In genomic region chr19:51595190-51595589, GRCh38 we compare ENCODE assay signal across 10 cellular contexts. TPM values are rescaled to one million over a fixed set of nuclear protein-coding genes. Genes with fewer than 3 reads are reported as not detected.
DNase-seq lines count a peak whose midpoint lies in the region; ATAC-seq and TF ChIP-seq lines count a peak whose summit lies in the region.
"Had no signal": no experiment of that assay in that cellular context is flagged by ENCODE, and none has a peak within 500 bp of the region (broad histone marks: within the 10 kb centered on the region; RNA-seq: fewer than 3 reads in every experiment).

No MANE protein-coding gene starts in this region.

- H2BK120ac ChIP-seq in IMR-90 (ENCODE audit: low read depth, low read length): no peak overlapping the region

- H3K56ac ChIP-seq in IMR-90 (ENCODE audit: extremely low read depth, insufficient read depth, low read length): no peak overlapping the region

- peak overlapping the region in 2 of 11 experiments; percentile 6 to 54; a peak in 1 of 22 replicates for H3K27ac ChIP-seq in BLaER1 treated with 17β-estradiol and CSF1 and Interleukin-3, amounts not matched to agents 10 nM and 100 nM
- H3K27ac ChIP-seq in IMR-90 (ENCODE audit: insufficient read depth, low read length): no peak overlapping the region
- no peak overlapping the region for H3K27ac ChIP-seq in breast epithelium
- H3K27ac ChIP-seq in naive thymus-derived CD4-positive, alpha-beta T cell (ENCODE audit: low read depth, low read length): no peak overlapping the region
- H3K27ac ChIP-seq: epithelial cell of prostate had no signal

- intact Hi-C loops in IMR-90 (cut with micrococcal nuclease): no loop called here
- intact Hi-C loops in breast epithelium (cut with DNase I; ENCODE audit: low total_unique reads): no loop called here
- intact Hi-C loops in naive thymus-derived CD4-positive, alpha-beta T cell (cut with micrococcal nuclease): loop anchor here in 1 of 2 donors (2.0 kb wide), 3 partner anchors 310 to 1264 kb away; partner anchors contain the start of genes JOSD2 and ZNF649

- peak overlapping the region in 10 of 11 experiments; percentile 93 to 100 (median 98); a peak in 18 of 22 replicates for H3K4me2 ChIP-seq in BLaER1 treated with 17β-estradiol and CSF1 and Interleukin-3, amounts not matched to agents 10 nM and 100 nM
- no peak overlapping the region for H3K4me2 ChIP-seq in IMR-90 (ENCODE audit: low read depth, low read length)

- no peak for TF ChIP-seq CTCF in IMR-90 (conservative IDR thresholded peaks at IDR 0.05; ENCODE audit: low read depth, low read length)
- TF ChIP-seq CTCF in breast epithelium (IDR thresholded peaks at IDR 0.05): no peak

- H3K4me3 ChIP-seq in BLaER1 treated with 17β-estradiol and CSF1 and Interleukin-3, amounts not matched to agents 10 nM and 100 nM: peak overlapping the region in 1 of 10 experiments; percentile 58; a peak in 3 of 20 replicates
- H3K4me3 ChIP-seq in IMR-90 (ENCODE audit: insufficient read depth, low read depth, low read length) (no peak overlapping the region), breast epithelium (peak overlapping the region in 2 of 3 donors; percentile 69 to 70)
- peak overlapping the region; percentile 88 for H3K4me3 ChIP-seq in naive thymus-derived CD4-positive, alpha-beta T cell (ENCODE audit: low read length)
- H3K4me3 ChIP-seq: mucosa of descending colon had no signal

- H2AFZ ChIP-seq in IMR-90 (replicated peaks; ENCODE audit: low read length, poor library complexity): peak overlapping the region; percentile 99

- no peak overlapping the region for H2AK5ac ChIP-seq in IMR-90 (ENCODE audit: low read depth, low read length)

- WGBS in IMR-90 (ENCODE audit: extremely low coverage in 2 of 2, insufficient read length in 1 of 2), 2 experiments: 70% methylated on average over 5 of the region's 5 CpGs; no CpG with 5 or more reads in 1 of the 2 experiments

- H3K9me3 Mint-ChIP-seq in naive thymus-derived CD4-positive, alpha-beta T cell: peaks cover 3 to 26% (median 7%) of the 10 kb centered on the region in 11 donors

- H4K91ac ChIP-seq in IMR-90 (ENCODE audit: insufficient read depth, low read depth, low read length): no peak overlapping the region

- H3K36me3 Mint-ChIP-seq in naive thymus-derived CD4-positive, alpha-beta T cell: peaks cover 10 to 37% (median 17%) of the 10 kb centered on the region in 5 donors

- H3K9me1 ChIP-seq in IMR-90 (ENCODE audit: insufficient read depth, low read length): peaks cover 6% of the 10 kb centered on the region

- no peak overlapping the region for H4K5ac ChIP-seq in IMR-90 (ENCODE audit: low read depth, low read length)

- H3K27me3 ChIP-seq in BLaER1 treated with 17β-estradiol and CSF1 and Interleukin-3, amounts not matched to agents 10 nM and 100 nM: no peaks in the 10 kb centered on the region
- H3K27me3 ChIP-seq in IMR-90 (ENCODE audit: control insufficient read depth, insufficient read depth, low read length) (no peaks in the 10 kb centered on the region; the same call in 1 of the 2 replicates), breast epithelium (no peaks in the 10 kb centered on the region)
- no peaks in the 10 kb centered on the region for H3K27me3 ChIP-seq in naive thymus-derived CD4-positive, alpha-beta T cell (ENCODE audit: control insufficient read depth in 2 of 2, insufficient read depth in 2 of 2, low read length in 2 of 2)

- peak overlapping the region; percentile 88 to 99 (median 96) for H3K4me3 Mint-ChIP-seq in naive thymus-derived CD4-positive, alpha-beta T cell

- H3K18ac ChIP-seq in IMR-90 (ENCODE audit: low read depth, low read length): no peak overlapping the region

- H3K4me1 ChIP-seq in BLaER1 treated with 17β-estradiol and CSF1 and Interleukin-3, amounts not matched to agents 10 nM and 100 nM: peaks cover 13 to 30% (median 23%) of the 10 kb centered on the region in 10 experiments
- H3K4me1 ChIP-seq in IMR-90 (ENCODE audit: control insufficient read depth, insufficient read depth, low read length) (peaks cover 3% of the 10 kb centered on the region; the same call in 1 of the 2 replicates), breast epithelium (peaks cover 0 to 10% of the 10 kb centered on the region in 2 donors)
- peaks cover 6 to 17% of the 10 kb centered on the region in 2 donors for H3K4me1 ChIP-seq in naive thymus-derived CD4-positive, alpha-beta T cell (ENCODE audit: control insufficient read depth in 2 of 2, insufficient read depth in 2 of 2, low read length in 2 of 2)

- 0 out of 4 replicates have a peak, but pooled peaks cover 0 to 4% of the 10 kb centered on the region in 2 experiments for H3K79me1 ChIP-seq in IMR-90 (ENCODE audit: low read depth in 1 of 2, low read length in 2 of 2)

- H3K23ac ChIP-seq in IMR-90 (ENCODE audit: low read depth, low read length): 0 out of 2 replicates have a peak overlapping the region, but pooled peaks have one; percentile 12

- dilution Hi-C loops in IMR-90 (cut with HindIII; ENCODE audit: low sequenced_read_pairs, unreplicated experiment): no loop called here

- TF ChIP-seq POLR2A in IMR-90 (IDR thresholded peaks at IDR 0.05; ENCODE audit: low read depth, low read length) (no peak), breast epithelium (IDR thresholded peaks at IDR 0.05) (no peak)

- H3K36me3 ChIP-seq in BLaER1 treated with 17β-estradiol and CSF1 and Interleukin-3, amounts not matched to agents 10 nM and 100 nM: no peaks in the 10 kb centered on the region
- H3K36me3 ChIP-seq in IMR-90 (ENCODE audit: control insufficient read depth, insufficient read depth, low read length) (no peaks in the 10 kb centered on the region), breast epithelium (no peaks in the 10 kb centered on the region)
- H3K36me3 ChIP-seq in naive thymus-derived CD4-positive, alpha-beta T cell (ENCODE audit: control insufficient read depth in 2 of 3, insufficient read depth in 3 of 3, low read length in 3 of 3): no peaks in the 10 kb centered on the region

- no peak overlapping the region for H2BK20ac ChIP-seq in IMR-90 (ENCODE audit: low read depth, low read length)

- H2BK5ac ChIP-seq in IMR-90 (ENCODE audit: low read depth, low read length, poor library complexity, severe bottlenecking): no peak overlapping the region

- no peak overlapping the region for H2AK9ac ChIP-seq in IMR-90 (replicated peaks; ENCODE audit: low read depth, low read length, poor library complexity)

- in situ Hi-C loops in IMR-90 (cut with MboI; ENCODE audit: low sequenced_read_pairs): no loop called here

- peak overlapping the region in 1 of 2 experiments; percentile 78; a peak in 1 of 4 replicates for H4K8ac ChIP-seq in IMR-90 (ENCODE audit: low read depth in 2 of 2, low read length in 2 of 2)

- peaks cover 10 to 15% (median 11%) of the 10 kb centered on the region in 11 experiments; a peak in 21 of 22 replicates for H3K9me3 ChIP-seq in BLaER1 treated with 17β-estradiol and CSF1 and Interleukin-3, amounts not matched to agents 10 nM and 100 nM (replicated peaks in 1 of 11)
- no peaks in the 10 kb centered on the region for H3K9me3 ChIP-seq in IMR-90 (ENCODE audit: control insufficient read depth, insufficient read depth, low read length)
- H3K9me3 ChIP-seq in breast epithelium: no peaks in the 10 kb centered on the region
- no peaks in the 10 kb centered on the region for H3K9me3 ChIP-seq in naive thymus-derived CD4-positive, alpha-beta T cell (ENCODE audit: control insufficient read depth in 2 of 3, low read length in 3 of 3)
- H3K9me3 ChIP-seq: mucosa of descending colon had no signal

- DNase-seq in IMR-90: no peak
- no peak for DNase-seq in breast epithelium (ENCODE audit: low spot score in 2 of 2)
- no peak for DNase-seq in naive thymus-derived CD4-positive, alpha-beta T cell
- DNase-seq: mucosa of descending colon had no signal

- no peak overlapping the region for H3K4ac ChIP-seq in IMR-90 (ENCODE audit: low read depth, low read length)

- no peak overlapping the region for H2BK15ac ChIP-seq in IMR-90 (ENCODE audit: low read depth, low read length)

- no TSS peak for BruUV-seq in IMR-90 (replicated peaks; lab: Mats Ljungman, UMichigan)

- POLR2A ChIA-PET in IMR-90 (lab: Charles Lee; ENCODE audit: unreplicated experiment): no interaction called here
- POLR2A ChIA-PET in naive thymus-derived CD4-positive, alpha-beta T cell (lab: Charles Lee): interaction anchor here (1.4 to 1.9 kb wide), 2 partner anchors 29 to 109 kb away, joined by 3 to 5 read pairs; no protein-coding TSS in a partner anchor

- CTCF ChIA-PET in IMR-90 (lab: Yijun Ruan, JAX): no interaction called here
- CTCF ChIA-PET in naive thymus-derived CD4-positive, alpha-beta T cell (lab: Charles Lee): interaction anchor here (0.6 kb wide), 1 partner anchor 18 kb away, joined by 4 read pairs; no protein-coding TSS in a partner anchor

- H3K27ac Mint-ChIP-seq in naive thymus-derived CD4-positive, alpha-beta T cell: peak overlapping the region in 8 of 9 donors; percentile 29 to 97 (median 76)

- H3K27me3 Mint-ChIP-seq in naive thymus-derived CD4-positive, alpha-beta T cell: peaks cover 4 to 29% (median 25%) of the 10 kb centered on the region in 5 donors

- H4K20me1 ChIP-seq in BLaER1 treated with 17β-estradiol and CSF1 and Interleukin-3, amounts not matched to agents 10 nM and 100 nM: no peaks in the 10 kb centered on the region
- no peaks in the 10 kb centered on the region for H4K20me1 ChIP-seq in IMR-90 (ENCODE audit: insufficient read depth, low read length)

- H3K9ac ChIP-seq in BLaER1 treated with 17β-estradiol and CSF1 and Interleukin-3, amounts not matched to agents 10 nM and 100 nM: no peak overlapping the region
- H3K9ac ChIP-seq in IMR-90 (ENCODE audit: low read depth, low read length): no peak overlapping the region

- H3K14ac ChIP-seq in IMR-90 (replicated peaks; ENCODE audit: low read depth, low read length): no peak overlapping the region

- no peak for ATAC-seq in IMR-90 (ENCODE audit: low read depth)
- no peak for ATAC-seq in naive thymus-derived CD4-positive, alpha-beta T cell
- no peak for ATAC-seq in HG03280 (IDR thresholded peaks at IDR 0.05; ENCODE audit: unreplicated experiment)
- no peak for ATAC-seq in HG03460 (IDR thresholded peaks at IDR 0.05; ENCODE audit: unreplicated experiment)
- no peak for ATAC-seq in HG02938 (IDR thresholded peaks at IDR 0.05; ENCODE audit: unreplicated experiment)
- ATAC-seq in GM19328 (IDR thresholded peaks at IDR 0.05; ENCODE audit: unreplicated experiment): no peak

- TF ChIP-seq RAD21 in IMR-90 (IDR thresholded peaks at IDR 0.05; ENCODE audit: low read length): no peak

- peaks cover 19 to 41% (median 24%) of the 10 kb centered on the region in 7 donors for H3K4me1 Mint-ChIP-seq in naive thymus-derived CD4-positive, alpha-beta T cell

RNA-seq across cellular contexts. Expression of gene ZNF175, which starts 24.1 kb away (rescaled TPM):
- total RNA-seq in IMR-90 (2012; rRNA removed) (6.4 and 8.4 TPM in 2 replicates), breast epithelium (10 to 100 TPM in 1 of 3 donors, 1 to 10 TPM in 2; 4.3 to 12.1 (median 8.9) TPM)
- 3.3 and 3.6 TPM in 2 replicates for polyA plus RNA-seq in IMR-90 (2012; rRNA removed)
- 0.65 and 0.84 TPM in 2 replicates for polyA plus RNA-seq in IMR-90 (2012; cell fraction: cytosol; rRNA removed)
- polyA plus RNA-seq in IMR-90 (2012; cell fraction: nucleus; rRNA removed; ENCODE audit: low replicate concordance): 4.6 and 15.9 TPM in 2 replicates
- total RNA-seq in naive thymus-derived CD4-positive, alpha-beta T cell: 10 to 100 TPM in 3 of 5 experiments, 1 to 10 TPM in 2; 6.8 to 19.1 (median 10.2) TPM
- polyA plus RNA-seq in naive thymus-derived CD4-positive, alpha-beta T cell: 1 to 10 TPM; 2.6 to 4.8 TPM

RNA-seq across cellular contexts. Expression of gene SIGLEC5, which starts 35.0 kb away (rescaled TPM):
- total RNA-seq in IMR-90 (2012; rRNA removed): not detected in 2 replicates
- not detected in 2 replicates for polyA plus RNA-seq in IMR-90 (2012; rRNA removed)
- polyA plus RNA-seq in IMR-90 (2012; cell fraction: cytosol; rRNA removed): not detected in 2 replicates
- polyA plus RNA-seq in IMR-90 (2012; cell fraction: nucleus; rRNA removed; ENCODE audit: low replicate concordance): not detected in 2 replicates
- total RNA-seq in breast epithelium: 1 to 10 TPM in 2 of 3 donors, not detected in 1; 1.6 to 1.8 TPM
- total RNA-seq in naive thymus-derived CD4-positive, alpha-beta T cell: 1 to 10 TPM in 1 of 5 experiments, under 1 TPM in 1, not detected in 3; 0.24 to 2.4 TPM
- not detected for polyA plus RNA-seq in naive thymus-derived CD4-positive, alpha-beta T cell

RNA-seq across cellular contexts. Expression of gene SIGLEC14, which starts 51.4 kb away (rescaled TPM):
- not detected in 2 replicates for total RNA-seq in IMR-90 (2012; rRNA removed)
- not detected in 2 replicates for polyA plus RNA-seq in IMR-90 (2012; rRNA removed)
- not detected in 2 replicates for polyA plus RNA-seq in IMR-90 (2012; cell fraction: cytosol; rRNA removed)
- polyA plus RNA-seq in IMR-90 (2012; cell fraction: nucleus; rRNA removed; ENCODE audit: low replicate concordance): not detected in 2 replicates
- total RNA-seq in breast epithelium: 1 to 10 TPM in 2 of 3 donors, not detected in 1; 2.0 to 5.9 TPM
- 10 to 100 TPM in 1 of 5 experiments, 1 to 10 TPM in 3, not detected in 1; 1.1 to 43.8 (median 1.8) TPM for total RNA-seq in naive thymus-derived CD4-positive, alpha-beta T cell
- under 1 TPM in 1 of 2 donors, not detected in 1; 0.08 TPM for polyA plus RNA-seq in naive thymus-derived CD4-positive, alpha-beta T cell
